ENCODE assay signal across 19 cellular contexts in genomic region chr18:46480187-46480586, GRCh38.
"Had no signal": no experiment of that assay in that cellular context is flagged by ENCODE, and none has a peak within 500 bp of the region (broad histone marks: within the 10 kb centered on the region; RNA-seq: fewer than 3 reads in every experiment).

No MANE protein-coding gene starts in this region.

- H3K4me3 Mint-ChIP-seq: activated naive CD8-positive, alpha-beta T cell treated with anti-CD3 and anti-CD28 coated beads for 36 hours; activated T-helper 1 cell treated with anti-CD3 and anti-CD28 coated beads, Interleukin-12 subunit alpha, Interleukin-12 subunit beta, Interleukin-2, Interleukin-4 antibody, amounts not matched to agents 30 ng/mL and 10 ng/mL and 1 ng/mL, durations not matched to agents 14 hours and 24 hours and 36 hours; immature natural killer cell; memory B cell; naive B cell; neural crest cell had no signal

- DNase-seq: activated CD4-positive, alpha-beta T cell treated with anti-CD3 and anti-CD28 coated beads, Interleukin-2, amount 50 U/mL, for 48 hours; activated gamma-delta T cell treated with Interleukin-2 at 50 U/mL for 16 hours; activated naive CD8-positive, alpha-beta T cell treated with anti-CD3 and anti-CD28 coated beads for 36 hours; activated T-cell treated with anti-CD3 and anti-CD28 coated beads for 4 hours; colonic mucosa; erythroblast; left ventricle myocardium superior; mucosa of descending colon; naive B cell; stimulated activated CD4-positive, alpha-beta T cell treated with anti-CD3 and anti-CD28 coated beads, Interleukin-12 subunit alpha, Interleukin-12 subunit beta, amount 100 ng/mL, for 4 hours; stimulated activated CD4-positive, alpha-beta T cell treated with anti-CD3 and anti-CD28 coated beads, Interleukin-1b, Interleukin-23, amount 100 ng/mL, for 48 hours; stimulated activated CD8-positive, alpha-beta memory T cell treated with anti-CD3 and anti-CD28 coated beads, Interleukin-4, amount 100 ng/mL, for 48 hours; stimulated activated naive CD4-positive, alpha-beta T cell treated with Interleukin-2 at 50 U/mL for 16 hours; tibial artery had no signal

- H3K36me3 Mint-ChIP-seq: activated naive CD8-positive, alpha-beta T cell treated with anti-CD3 and anti-CD28 coated beads for 36 hours; immature natural killer cell; naive B cell had no signal

- H3K27me3 ChIP-seq: colonic mucosa had no signal

- H3K4me1 Mint-ChIP-seq: memory B cell, naive B cell had no signal

- ATAC-seq: mucosa of descending colon had no signal

- H3K36me3 ChIP-seq: colonic mucosa, tibial artery had no signal

- H3K4me3 ChIP-seq: colonic mucosa, mucosa of descending colon, tibial artery had no signal

- H3K27ac Mint-ChIP-seq: activated naive CD8-positive, alpha-beta T cell treated with anti-CD3 and anti-CD28 coated beads for 36 hours; activated T-helper 1 cell treated with anti-CD3 and anti-CD28 coated beads, Interleukin-12 subunit alpha, Interleukin-12 subunit beta, Interleukin-2, Interleukin-4 antibody, amounts not matched to agents 30 ng/mL and 10 ng/mL and 1 ng/mL, durations not matched to agents 14 hours and 24 hours and 36 hours; memory B cell; naive B cell; progenitor cell of endocrine pancreas had no signal

- H3K27ac ChIP-seq: colonic mucosa, tibial artery had no signal

- H3K9me3 ChIP-seq: colonic mucosa, mucosa of descending colon had no signal

- H3K9me3 Mint-ChIP-seq: activated naive CD8-positive, alpha-beta T cell treated with anti-CD3 and anti-CD28 coated beads for 36 hours; activated T-helper 1 cell treated with anti-CD3 and anti-CD28 coated beads, Interleukin-12 subunit alpha, Interleukin-12 subunit beta, Interleukin-2, Interleukin-4 antibody, amounts not matched to agents 30 ng/mL and 10 ng/mL and 1 ng/mL, durations not matched to agents 14 hours and 24 hours and 36 hours; neural crest cell had no signal

- H3K4me1 ChIP-seq: colonic mucosa, tibial artery had no signal
